In genomic region chr1:226222686-226223085, GRCh38 we compare ENCODE assay signal across 17 cellular contexts. TPM values are rescaled to one million over a fixed set of nuclear protein-coding genes. Genes with fewer than 3 reads are reported as not detected.
DNase-seq lines count a peak whose midpoint lies in the region; TF ChIP-seq lines count a peak whose summit lies in the region.
"Had no signal": no experiment of that assay in that cellular context is flagged by ENCODE, and none has a peak within 500 bp of the region (broad histone marks: within the 10 kb centered on the region; RNA-seq: fewer than 3 reads in every experiment).

No MANE protein-coding gene starts in this region.

- H3K9me3 Mint-ChIP-seq in activated CD4-positive, alpha-beta memory T cell treated with anti-CD3 and anti-CD28 coated beads for 36 hours = no peaks in the 10 kb centered on the region
- H3K9me3 Mint-ChIP-seq in activated CD4-positive, alpha-beta memory T cell treated with anti-CD3 and anti-CD28 coated beads, Interleukin-2, amount 10 ng/mL, durations not matched to agents 7 days and 5 days = no peaks in the 10 kb centered on the region
- no peaks in the 10 kb centered on the region for H3K9me3 Mint-ChIP-seq in endodermal cell
- H3K9me3 Mint-ChIP-seq: dendritic cell treated with granulocyte-macrophage colony-stimulating factor and Interleukin-4, amounts not matched to agents 40 ng/mL and 50 ng/mL, for 4 days had no signal

- H3K18ac ChIP-seq in trophoblast cell (ENCODE audit: low read length) = no peak overlapping the region

- H3K23ac ChIP-seq in trophoblast cell (ENCODE audit: low read length) = no peak overlapping the region

- peaks cover 5% of the 10 kb centered on the region for H3K79me1 ChIP-seq in trophoblast cell (ENCODE audit: low read length)

- H2BK5ac ChIP-seq in trophoblast cell (ENCODE audit: low read depth, low read length, poor library complexity) = no peak overlapping the region

- no peak overlapping the region for H3K4ac ChIP-seq in trophoblast cell (ENCODE audit: low read depth, low read length)

- peaks cover 6% of the 10 kb centered on the region for H3K4me1 Mint-ChIP-seq in activated CD4-positive, alpha-beta memory T cell treated with anti-CD3 and anti-CD28 coated beads for 36 hours (ENCODE audit: low read depth)
- peaks cover 4% of the 10 kb centered on the region for H3K4me1 Mint-ChIP-seq in activated CD4-positive, alpha-beta memory T cell treated with anti-CD3 and anti-CD28 coated beads, Interleukin-2, amount 10 ng/mL, durations not matched to agents 7 days and 5 days
- H3K4me1 Mint-ChIP-seq in endodermal cell = peaks cover 37% of the 10 kb centered on the region

- no peak overlapping the region for H4K12ac ChIP-seq in trophoblast cell (ENCODE audit: low read depth, low read length)

- H3K27ac ChIP-seq in HUES48 (ENCODE audit: low read depth, low read length) (peak overlapping the region; percentile 63), endodermal cell (ENCODE audit: low read depth, low read length) (no peak overlapping the region), trophoblast cell (ENCODE audit: low read depth, low read length) (no peak overlapping the region), coronary artery (no peak overlapping the region)
- H3K27ac ChIP-seq: esophagus muscularis mucosa, pancreas had no signal

- H4K8ac ChIP-seq in trophoblast cell (ENCODE audit: low read depth, low read length) = no peak overlapping the region

- H3K4me3 ChIP-seq in HUES48 (ENCODE audit: low read depth, low read length) = peak overlapping the region; percentile 74; the same call in 1 of the 2 replicates
- H3K4me3 ChIP-seq in endodermal cell (ENCODE audit: low read length) = no peak overlapping the region
- H3K4me3 ChIP-seq in trophoblast cell (ENCODE audit: low read depth, low read length) = no peak overlapping the region
- no peak overlapping the region for H3K4me3 ChIP-seq in coronary artery

- H3K4me1 ChIP-seq in HUES48 (ENCODE audit: control insufficient read depth, insufficient read depth, low read length) (peaks cover 11% of the 10 kb centered on the region), endodermal cell (ENCODE audit: control insufficient read depth, insufficient read depth, low read length) (peaks cover 10% of the 10 kb centered on the region), trophoblast cell (ENCODE audit: control insufficient read depth in 1 of 2, insufficient read depth in 2 of 2, low read length in 2 of 2) (peaks cover 0 to 5% of the 10 kb centered on the region in 2 experiments)
- H3K4me1 ChIP-seq: pancreas had no signal

- peaks cover 36% of the 10 kb centered on the region for H3K27me3 Mint-ChIP-seq in activated CD4-positive, alpha-beta memory T cell treated with anti-CD3 and anti-CD28 coated beads for 36 hours
- H3K27me3 Mint-ChIP-seq in activated CD4-positive, alpha-beta memory T cell treated with anti-CD3 and anti-CD28 coated beads, Interleukin-2, amount 10 ng/mL, durations not matched to agents 7 days and 5 days = peaks cover 31% of the 10 kb centered on the region
- H3K27me3 Mint-ChIP-seq in endodermal cell (ENCODE audit: insufficient read depth) = no peaks in the 10 kb centered on the region

- peaks cover 25% of the 10 kb centered on the region for H3K27me3 ChIP-seq in HUES48 (ENCODE audit: control insufficient read depth, insufficient read depth, low read length)
- no peaks in the 10 kb centered on the region for H3K27me3 ChIP-seq in endodermal cell (ENCODE audit: control insufficient read depth, insufficient read depth, low read length, poor library complexity, severe bottlenecking)
- no peaks in the 10 kb centered on the region for H3K27me3 ChIP-seq in trophoblast cell (ENCODE audit: insufficient read depth, low read length)
- H3K27me3 ChIP-seq: pancreas had no signal

- WGBS in endodermal cell (ENCODE audit: insufficient coverage in 1 of 2, insufficient read length in 1 of 2), 2 experiments = 78 to 97% methylated on average over 6 to 10 of the region's 10 CpGs
- WGBS in trophoblast cell (ENCODE audit: extremely low coverage, insufficient coverage, insufficient read length) = no CpG with 5 or more reads among the region's 10 CpGs

- intact Hi-C loops in activated CD4-positive, alpha-beta memory T cell treated with anti-CD3 and anti-CD28 coated beads for 36 hours (cut with micrococcal nuclease) = no loop called here

- peak; percentile 21 for DNase-seq in activated CD4-positive, alpha-beta memory T cell treated with anti-CD3 and anti-CD28 coated beads for 36 hours
- DNase-seq in activated CD4-positive, alpha-beta memory T cell treated with anti-CD3 and anti-CD28 coated beads, Interleukin-2, amount 10 ng/mL, durations not matched to agents 7 days and 5 days = no peak
- DNase-seq in endodermal cell (no peak), trophoblast cell (no peak), medulla oblongata (ENCODE audit: extremely low spot score) (no peak), middle frontal gyrus (ENCODE audit: extremely low spot score, low spot score) (no peak), coronary artery (ENCODE audit: low spot score) (no peak)
- DNase-seq: COR-L47, MV-4-11, NCI-H2107, NCI-H774, pancreas had no signal

- no peak overlapping the region for H2BK120ac ChIP-seq in trophoblast cell (ENCODE audit: insufficient read depth, low read length, poor library complexity)

- H3K9me3 ChIP-seq in HUES48 (ENCODE audit: control insufficient read depth, insufficient read depth, low read length) (no peaks in the 10 kb centered on the region), endodermal cell (ENCODE audit: control insufficient read depth, low read length) (no peaks in the 10 kb centered on the region), trophoblast cell (ENCODE audit: insufficient read depth, low read depth, low read length) (no peaks in the 10 kb centered on the region)
- H3K9me3 ChIP-seq: esophagus muscularis mucosa, pancreas had no signal

- no peak overlapping the region for H3K9ac ChIP-seq in HUES48 (ENCODE audit: low read depth, low read length)
- H3K9ac ChIP-seq in endodermal cell (ENCODE audit: extremely low read depth, low read length, poor library complexity, severe bottlenecking) = no peak overlapping the region
- no peak overlapping the region for H3K9ac ChIP-seq in trophoblast cell (ENCODE audit: low read length)

- H2BK12ac ChIP-seq in trophoblast cell (ENCODE audit: low read length) = no peak overlapping the region

- POLR2A ChIA-PET in activated CD4-positive, alpha-beta memory T cell treated with anti-CD3 and anti-CD28 coated beads for 36 hours (lab: Charles Lee) = no interaction called here
- POLR2A ChIA-PET in activated CD4-positive, alpha-beta memory T cell treated with anti-CD3 and anti-CD28 coated beads, Interleukin-2, amount 10 ng/mL, durations not matched to agents 7 days and 5 days (lab: Charles Lee) = no interaction called here

- H4K91ac ChIP-seq in trophoblast cell (ENCODE audit: low read depth, low read length) = no peak overlapping the region

- peaks cover 2% of the 10 kb centered on the region for H3K36me3 Mint-ChIP-seq in activated CD4-positive, alpha-beta memory T cell treated with anti-CD3 and anti-CD28 coated beads for 36 hours
- H3K36me3 Mint-ChIP-seq in activated CD4-positive, alpha-beta memory T cell treated with anti-CD3 and anti-CD28 coated beads, Interleukin-2, amount 10 ng/mL, durations not matched to agents 7 days and 5 days (ENCODE audit: low read depth) = peaks cover 2% of the 10 kb centered on the region
- H3K36me3 Mint-ChIP-seq in endodermal cell (ENCODE audit: low read depth) = peaks cover 14% of the 10 kb centered on the region

- no peak overlapping the region for H3K14ac ChIP-seq in trophoblast cell (ENCODE audit: low read length)

- peak overlapping the region; percentile 84 for H3K4me2 ChIP-seq in trophoblast cell (ENCODE audit: low read length)

- CTCF ChIA-PET in activated CD4-positive, alpha-beta memory T cell treated with anti-CD3 and anti-CD28 coated beads for 36 hours (lab: Charles Lee) = interaction anchor here (0.6 to 0.7 kb wide), 2 partner anchors 97 to 109 kb away, joined by 3 read pairs; no protein-coding TSS in a partner anchor
- CTCF ChIA-PET in activated CD4-positive, alpha-beta memory T cell treated with anti-CD3 and anti-CD28 coated beads, Interleukin-2, amount 10 ng/mL, durations not matched to agents 7 days and 5 days (lab: Charles Lee) = interaction anchor here (0.6 to 1.1 kb wide), 3 partner anchors 24 to 102 kb away, joined by 3 to 6 read pairs (median 3); no protein-coding TSS in a partner anchor

- no peak overlapping the region for H3K4me3 Mint-ChIP-seq in activated CD4-positive, alpha-beta memory T cell treated with anti-CD3 and anti-CD28 coated beads for 36 hours
- no peak overlapping the region for H3K4me3 Mint-ChIP-seq in activated CD4-positive, alpha-beta memory T cell treated with anti-CD3 and anti-CD28 coated beads, Interleukin-2, amount 10 ng/mL, durations not matched to agents 7 days and 5 days
- peak overlapping the region; percentile 84 for H3K4me3 Mint-ChIP-seq in endodermal cell

- TF ChIP-seq CTCF in endodermal cell (conservative IDR thresholded peaks at IDR 0.05) = no peak
- no peak for TF ChIP-seq CTCF in coronary artery (IDR thresholded peaks at IDR 0.05)

- H3K36me3 ChIP-seq in HUES48 (ENCODE audit: control insufficient read depth, insufficient read depth, low read length) (no peaks in the 10 kb centered on the region; the same call in 1 of the 2 replicates), endodermal cell (ENCODE audit: control insufficient read depth, insufficient read depth, low read length) (peaks cover 28% of the 10 kb centered on the region), trophoblast cell (ENCODE audit: control insufficient read depth in 1 of 2, insufficient read depth in 2 of 2, low read length in 2 of 2) (no peaks in the 10 kb centered on the region)
- H3K36me3 ChIP-seq: esophagus muscularis mucosa, pancreas had no signal

- H2AK5ac ChIP-seq in trophoblast cell (ENCODE audit: low read length) = no peak overlapping the region

- no peak overlapping the region for H3K27ac Mint-ChIP-seq in activated CD4-positive, alpha-beta memory T cell treated with anti-CD3 and anti-CD28 coated beads for 36 hours
- H3K27ac Mint-ChIP-seq in activated CD4-positive, alpha-beta memory T cell treated with anti-CD3 and anti-CD28 coated beads, Interleukin-2, amount 10 ng/mL, durations not matched to agents 7 days and 5 days = no peak overlapping the region
- peak overlapping the region; percentile 75 for H3K27ac Mint-ChIP-seq in endodermal cell
- H3K27ac Mint-ChIP-seq: dendritic cell treated with granulocyte-macrophage colony-stimulating factor and Interleukin-4, amounts not matched to agents 40 ng/mL and 50 ng/mL, for 4 days had no signal

- H3K79me2 ChIP-seq in trophoblast cell (ENCODE audit: control insufficient read depth, insufficient read depth, low read length, poor library complexity) = no peaks in the 10 kb centered on the region

- no peak overlapping the region for H2AFZ ChIP-seq in trophoblast cell (ENCODE audit: insufficient read depth, low read length, poor library complexity)

RNA-seq across cellular contexts. Expression of gene MIXL1, which starts 0.8 kb away (rescaled TPM):
- total RNA-seq in activated CD4-positive, alpha-beta memory T cell treated with anti-CD3 and anti-CD28 coated beads for 36 hours = not detected
- not detected for total RNA-seq in activated CD4-positive, alpha-beta memory T cell treated with anti-CD3 and anti-CD28 coated beads, Interleukin-2, amount 10 ng/mL, durations not matched to agents 7 days and 5 days
- total RNA-seq in endodermal cell = 10 to 100 TPM; 16.8 to 86.3 TPM
- polyA plus RNA-seq in endodermal cell (2013, experiment 1 of 2) = 41.3 TPM
- 48.9 TPM for polyA plus RNA-seq in endodermal cell (2013, experiment 2 of 2)
- 2.0 and 2.1 TPM in 2 replicates for polyA plus RNA-seq in trophoblast cell (2013)
- total RNA-seq: esophagus muscularis mucosa, pancreas, skeletal muscle tissue had no signal
- polyA plus RNA-seq: keratinocyte, pancreas had no signal

RNA-seq across cellular contexts. Expression of gene ACBD3, which starts 36.1 kb away (rescaled TPM):
- 10 to 100 TPM; 18.7 to 20.7 TPM for total RNA-seq in activated CD4-positive, alpha-beta memory T cell treated with anti-CD3 and anti-CD28 coated beads for 36 hours
- total RNA-seq in activated CD4-positive, alpha-beta memory T cell treated with anti-CD3 and anti-CD28 coated beads, Interleukin-2, amount 10 ng/mL, durations not matched to agents 7 days and 5 days = 10 to 100 TPM; 22.5 to 24.6 TPM
- total RNA-seq in endodermal cell = 10 to 100 TPM; 34.8 to 48.0 TPM
- polyA plus RNA-seq in endodermal cell (2013, experiment 1 of 2) = 22.3 TPM
- 24.1 TPM for polyA plus RNA-seq in endodermal cell (2013, experiment 2 of 2)
- polyA plus RNA-seq in trophoblast cell (2013) = 46.7 and 46.8 TPM in 2 replicates

Comparison
In these comparisons a context has a peak if more than half of its experiments do, and no peak if none do; other contexts are left out.
1. RNA of gene MIXL1, which starts 0.8 kb away (total RNA-seq): 16.8 to 86.3 TPM in endodermal cell; not detected in activated CD4-positive, alpha-beta memory T cell treated with anti-CD3 and anti-CD28 coated beads for 36 hours and not detected in activated CD4-positive, alpha-beta memory T cell treated with anti-CD3 and anti-CD28 coated beads, Interleukin-2, amount 10 ng/mL, durations not matched to agents 7 days and 5 days; every median in the first group is over 10 times any median in the second.